ENCODE assay signal across 13 cellular contexts in the genomic region with DNA sequence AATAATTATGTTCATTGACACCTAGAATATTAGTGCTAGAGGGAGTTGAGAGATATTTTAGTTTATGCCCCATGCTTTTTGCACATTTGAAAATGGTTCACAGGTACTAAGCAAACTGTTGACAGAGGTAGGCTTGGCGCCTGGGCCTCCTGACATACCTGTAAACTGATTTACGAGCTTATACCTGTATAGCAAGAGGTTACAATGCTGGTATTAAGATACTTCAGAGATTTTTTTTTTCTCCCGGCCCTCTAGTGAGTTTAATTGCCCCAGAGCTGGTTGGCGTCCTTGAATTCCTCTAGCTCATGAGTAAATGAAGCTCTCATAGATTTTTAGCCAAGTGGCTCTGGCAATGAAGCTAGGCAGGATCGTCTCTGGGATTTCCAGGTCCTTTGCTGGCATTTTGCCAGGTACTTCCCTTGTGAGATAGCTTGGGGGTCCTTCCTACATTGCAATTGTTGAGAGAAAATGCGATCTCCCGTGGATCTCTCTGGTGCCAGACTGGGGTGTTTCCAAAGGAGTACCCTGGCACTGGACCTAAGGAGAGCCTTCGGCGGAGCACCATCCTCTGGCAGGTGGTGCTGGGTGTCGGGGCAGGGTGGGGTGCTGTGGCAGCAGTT.
"Had no signal": no experiment of that assay in that cellular context is flagged by ENCODE, and none has a peak within 500 bp of the region (broad histone marks: within the 10 kb centered on the region; RNA-seq: fewer than 3 reads in every experiment).

No MANE protein-coding gene starts in this region.

- H3K4me2 ChIP-seq: neural progenitor cell, smooth muscle cell had no signal

- H2AFZ ChIP-seq: neural progenitor cell had no signal

- H3K27me3 ChIP-seq: gastroesophageal sphincter, neural progenitor cell, pancreas, tibial artery had no signal

- H3K27ac ChIP-seq: gastroesophageal sphincter, neural progenitor cell, pancreas, tibial artery had no signal

- H3K9me3 ChIP-seq: gastroesophageal sphincter, pancreas, tibial artery had no signal

- ATAC-seq: gastroesophageal sphincter had no signal

- H3K4me3 ChIP-seq: gastroesophageal sphincter, neural progenitor cell, pancreas, smooth muscle cell, tibial artery had no signal

- H3K4me1 ChIP-seq: gastroesophageal sphincter, pancreas had no signal

- H3K36me3 ChIP-seq: neural progenitor cell, pancreas had no signal

- DNase-seq: activated CD4-positive, alpha-beta T cell treated with anti-CD3 and anti-CD28 coated beads for 4 hours; activated naive CD4-positive, alpha-beta T cell treated with anti-CD3 and anti-CD28 coated beads for 36 hours; cortex of kidney; effector CD8-positive, alpha-beta T cell; hippocampal formation; kidney glomerular epithelial cell; pancreas; retina; T1000; tibial artery had no signal
